ENCODE assay signal across 19 cellular contexts in the genomic region with DNA sequence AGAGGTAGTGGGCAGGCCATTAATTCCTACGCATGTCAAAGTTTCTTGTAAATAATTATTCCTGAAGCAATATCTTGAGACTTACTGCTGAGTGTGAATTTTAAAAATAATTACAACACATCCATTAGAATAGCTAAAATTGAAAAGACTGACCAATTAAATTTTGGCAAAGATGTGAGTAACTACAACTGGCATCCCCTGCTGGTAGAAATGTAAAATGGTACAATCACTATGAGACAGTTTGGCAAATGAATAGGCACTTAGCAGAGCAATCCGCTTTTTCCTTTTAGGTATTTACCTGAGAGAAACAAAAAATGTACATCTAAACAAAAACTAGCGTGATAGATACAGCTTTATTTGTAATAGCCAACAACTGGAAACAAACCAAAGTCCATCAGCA.
DNase-seq lines count a peak whose midpoint lies in the region; ATAC-seq and TF ChIP-seq lines count a peak whose summit lies in the region.
"Had no signal": no experiment of that assay in that cellular context is flagged by ENCODE, and none has a peak within 500 bp of the region (broad histone marks: within the 10 kb centered on the region; RNA-seq: fewer than 3 reads in every experiment).

No MANE protein-coding gene starts in this region.

- no peaks in the 10 kb centered on the region for H3K36me3 ChIP-seq in osteoblast (ENCODE audit: insufficient read depth, low read length)
- H3K36me3 ChIP-seq: heart right ventricle, thoracic aorta had no signal

- no peak overlapping the region for H3K4me2 ChIP-seq in osteoblast (ENCODE audit: insufficient read depth, low read length)

- no peaks in the 10 kb centered on the region for H3K79me2 ChIP-seq in osteoblast (ENCODE audit: insufficient read depth, low read length)

- no peaks in the 10 kb centered on the region for H4K20me1 ChIP-seq in osteoblast (ENCODE audit: insufficient read depth, low read length)

- H3K27ac Mint-ChIP-seq in endothelial cell (ENCODE audit: unreplicated experiment): no peak overlapping the region
- H3K27ac Mint-ChIP-seq: activated T-cell treated with anti-CD3 and anti-CD28 coated beads, Interleukin-2, amount 50 U/mL, for 72 hours; CD4-positive, alpha-beta memory T cell had no signal

- ATAC-seq in GM19324 (IDR thresholded peaks at IDR 0.05; ENCODE audit: low FRiP score, unreplicated experiment): no peak
- ATAC-seq: activated T-cell treated with anti-CD3 and anti-CD28 coated beads, Interleukin-2, amount 50 U/mL, for 72 hours; heart right ventricle; left lobe of liver; psoas muscle; Right ventricle myocardium inferior had no signal

- H2AFZ ChIP-seq in osteoblast (ENCODE audit: low read length): no peak overlapping the region
- H2AFZ ChIP-seq: GM23248 had no signal

- no peaks in the 10 kb centered on the region for H3K27me3 Mint-ChIP-seq in endothelial cell (ENCODE audit: unreplicated experiment)
- H3K27me3 Mint-ChIP-seq: CD4-positive, alpha-beta memory T cell had no signal

- H3K36me3 Mint-ChIP-seq in endothelial cell (ENCODE audit: low read depth, unreplicated experiment): no peaks in the 10 kb centered on the region
- H3K36me3 Mint-ChIP-seq: CD4-positive, alpha-beta memory T cell had no signal

- peak; percentile 33; the same call in 1 of the 3 replicates for TF ChIP-seq CTCF in GM12872 (IDR thresholded peaks at IDR 0.05; ENCODE audit: insufficient read depth, low read depth, low read length)
- peak; percentile 32 for TF ChIP-seq CTCF in NB4 (IDR thresholded peaks at IDR 0.05; ENCODE audit: low read depth, low read length)
- peak; percentile 49 for TF ChIP-seq CTCF in endothelial cell (IDR thresholded peaks at IDR 0.05; ENCODE audit: unreplicated experiment)
- peak; percentile 10 for TF ChIP-seq CTCF in osteoblast (IDR thresholded peaks at IDR 0.05; ENCODE audit: extremely low read depth, low read depth, low read length)

- H3K9me3 Mint-ChIP-seq in endothelial cell (ENCODE audit: unreplicated experiment): no peaks in the 10 kb centered on the region

- H3K4me3 Mint-ChIP-seq in endothelial cell (ENCODE audit: unreplicated experiment): no peak overlapping the region
- H3K4me3 Mint-ChIP-seq: activated T-cell treated with anti-CD3 and anti-CD28 coated beads, Interleukin-2, amount 50 U/mL, for 72 hours; CD4-positive, alpha-beta memory T cell had no signal

- H3K27ac ChIP-seq in osteoblast (ENCODE audit: low read depth, low read length): no peak overlapping the region
- H3K27ac ChIP-seq: epithelial cell of prostate, GM23248, heart right ventricle, psoas muscle, thoracic aorta had no signal

- no peaks in the 10 kb centered on the region for H3K9me3 ChIP-seq in osteoblast (ENCODE audit: low read depth, low read length)
- H3K9me3 ChIP-seq: heart right ventricle, psoas muscle, thoracic aorta had no signal

- H3K4me1 Mint-ChIP-seq in endothelial cell (ENCODE audit: unreplicated experiment): peaks cover 27% of the 10 kb centered on the region
- H3K4me1 Mint-ChIP-seq: CD4-positive, alpha-beta memory T cell had no signal

- TF ChIP-seq POLR2A in NB4 (IDR thresholded peaks at IDR 0.05; ENCODE audit: extremely low read depth, insufficient read length): no peak

- H3K4me3 ChIP-seq in NB4 (ENCODE audit: low read depth, low read length): no peak overlapping the region
- no peak overlapping the region for H3K4me3 ChIP-seq in osteoblast (ENCODE audit: insufficient read depth, low read length)
- H3K4me3 ChIP-seq: GM23248, heart right ventricle, psoas muscle, thoracic aorta had no signal

- H3K27me3 ChIP-seq in osteoblast (ENCODE audit: insufficient read depth, low read length): no peaks in the 10 kb centered on the region
- H3K27me3 ChIP-seq: heart right ventricle had no signal

- DNase-seq in NB4 (ENCODE audit: low read depth): no peak
- DNase-seq in endothelial cell (ENCODE audit: low spot score): no peak
- no peak for DNase-seq in osteoblast (ENCODE audit: insufficient read length, low spot score, missing footprints)
- no peak for DNase-seq in stimulated activated naive CD4-positive, alpha-beta T cell (lab: John Stamatoyannopoulos, UW)
- no peak for DNase-seq in NCI-H187 (lab: John Stamatoyannopoulos, UW)
- DNase-seq: activated CD4-positive, alpha-beta T cell treated with anti-CD3 and anti-CD28 coated beads for 48 hours; activated T-cell treated with anti-CD3 and anti-CD28 coated beads, Interleukin-2, amount 50 U/mL, for 72 hours; CD4-positive, alpha-beta memory T cell; GM23248; heart right ventricle; KBM-7; NCI-H524 treated with DMSO at 0.1 percent for 48 hours; psoas muscle had no signal

- no peaks in the 10 kb centered on the region for H3K4me1 ChIP-seq in osteoblast (ENCODE audit: insufficient read depth, low read length)
- H3K4me1 ChIP-seq: heart right ventricle, psoas muscle had no signal
